In the genomic region with DNA sequence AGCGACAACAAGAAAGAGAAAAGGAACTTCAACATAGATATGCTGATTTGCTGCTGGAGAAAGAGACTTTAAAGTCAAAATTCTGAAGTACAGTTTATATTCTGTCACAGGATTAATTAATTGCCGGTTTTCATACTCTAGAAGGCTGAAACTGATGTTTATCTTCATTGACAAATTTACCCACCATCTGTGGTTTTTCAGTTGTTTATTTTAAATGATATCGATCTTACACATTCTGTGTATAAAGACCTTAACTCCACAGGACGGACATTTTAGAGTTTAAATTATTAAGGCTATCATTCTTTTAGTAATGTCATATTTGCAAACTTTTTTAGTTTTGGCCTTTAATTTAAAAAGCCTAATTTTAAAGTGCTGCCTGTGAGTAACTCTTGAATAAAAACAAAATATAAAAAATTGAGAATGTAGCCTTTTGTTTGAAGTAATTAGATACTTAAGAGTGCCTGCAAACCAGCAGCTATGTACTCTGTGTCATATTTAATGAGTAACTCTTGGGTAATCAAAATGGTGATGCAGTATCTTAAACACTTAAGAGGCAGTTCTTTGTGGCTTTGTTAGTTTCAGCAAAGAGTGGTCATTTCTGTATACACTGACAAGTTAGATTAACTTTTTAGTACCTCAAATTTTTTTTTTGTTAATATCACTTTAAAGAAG, we compare ENCODE assay signal across 2 cellular contexts.
TF ChIP-seq lines count a peak whose summit lies in the region.

No MANE protein-coding gene starts in this region.

TF ChIP-seq in K562, 482 proteins besides CTCF, POLR2A, EP300 and RAD21:
- TF ChIP-seq POLR2H (tag; IDR thresholded peaks at IDR 0.05; ENCODE audit: low read depth): no peak
- peak; percentile 22 for TF ChIP-seq MEIS2 (IDR thresholded peaks at IDR 0.05; ENCODE audit: partially characterized antibody)
- TF ChIP-seq, protein P1, sequence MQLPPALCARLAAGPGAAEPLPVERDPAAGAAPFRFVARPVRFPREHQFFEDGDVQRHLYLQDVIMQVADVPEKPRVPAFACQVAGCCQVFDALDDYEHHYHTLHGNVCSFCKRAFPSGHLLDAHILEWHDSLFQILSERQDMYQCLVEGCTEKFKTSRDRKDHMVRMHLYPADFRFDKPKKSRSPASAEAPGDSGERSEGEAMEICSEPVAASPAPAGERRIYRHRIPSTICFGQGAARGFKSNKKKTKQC (CRISPR knock-in tag; IDR thresholded peaks at IDR 0.05): no peak
- no peak for TF ChIP-seq NR2F6 (CRISPR knock-in tag; IDR thresholded peaks at IDR 0.05)
- TF ChIP-seq MCM5 (IDR thresholded peaks at IDR 0.05; ENCODE audit: low read depth): no peak
- no peak for TF ChIP-seq ZNF395 (CRISPR knock-in tag; IDR thresholded peaks at IDR 0.05)
- TF ChIP-seq NFATC3 (IDR thresholded peaks at IDR 0.05): no peak
- TF ChIP-seq CEBPG (CRISPR knock-in tag; IDR thresholded peaks at IDR 0.05): no peak
- TF ChIP-seq CEBPG (tag; conservative IDR thresholded peaks at IDR 0.05 in 1 of 2, IDR thresholded peaks at IDR 0.05 in 1 of 2): peak in 1 of 2 experiments; percentile 35; a peak in 1 of 4 replicates
- TF ChIP-seq KLF10 (CRISPR knock-in tag; IDR thresholded peaks at IDR 0.05): no peak
- no peak for TF ChIP-seq MBD1 (CRISPR knock-in tag; IDR thresholded peaks at IDR 0.05)
- no peak for TF ChIP-seq GATA2 (CRISPR knock-in tag; IDR thresholded peaks at IDR 0.05)
- TF ChIP-seq CBX1 (IDR thresholded peaks at IDR 0.05; ENCODE audit: low read depth): no peak
- TF ChIP-seq PHB (CRISPR knock-in tag; IDR thresholded peaks at IDR 0.05): no peak
- no peak for TF ChIP-seq FOXP1 (CRISPR knock-in tag; IDR thresholded peaks at IDR 0.05)
- TF ChIP-seq MYNN (IDR thresholded peaks at IDR 0.05): no peak
- TF ChIP-seq MYNN (CRISPR knock-in tag; IDR thresholded peaks at IDR 0.05): no peak
- no peak for TF ChIP-seq ZNF175 (CRISPR knock-in tag; IDR thresholded peaks at IDR 0.05; ENCODE audit: low read depth)
- TF ChIP-seq RBM34 (IDR thresholded peaks at IDR 0.05; ENCODE audit: borderline replicate concordance, insufficient read depth, low read length): no peak

TF ChIP-seq in liver, 16 proteins besides CTCF, POLR2A, EP300 and RAD21:
- no peak for TF ChIP-seq GABPA (IDR thresholded peaks at IDR 0.05 in 1 of 2, conservative IDR thresholded peaks at IDR 0.05 in 1 of 2)
- no peak for TF ChIP-seq HNF4G (IDR thresholded peaks at IDR 0.05)
- TF ChIP-seq, protein P2, sequence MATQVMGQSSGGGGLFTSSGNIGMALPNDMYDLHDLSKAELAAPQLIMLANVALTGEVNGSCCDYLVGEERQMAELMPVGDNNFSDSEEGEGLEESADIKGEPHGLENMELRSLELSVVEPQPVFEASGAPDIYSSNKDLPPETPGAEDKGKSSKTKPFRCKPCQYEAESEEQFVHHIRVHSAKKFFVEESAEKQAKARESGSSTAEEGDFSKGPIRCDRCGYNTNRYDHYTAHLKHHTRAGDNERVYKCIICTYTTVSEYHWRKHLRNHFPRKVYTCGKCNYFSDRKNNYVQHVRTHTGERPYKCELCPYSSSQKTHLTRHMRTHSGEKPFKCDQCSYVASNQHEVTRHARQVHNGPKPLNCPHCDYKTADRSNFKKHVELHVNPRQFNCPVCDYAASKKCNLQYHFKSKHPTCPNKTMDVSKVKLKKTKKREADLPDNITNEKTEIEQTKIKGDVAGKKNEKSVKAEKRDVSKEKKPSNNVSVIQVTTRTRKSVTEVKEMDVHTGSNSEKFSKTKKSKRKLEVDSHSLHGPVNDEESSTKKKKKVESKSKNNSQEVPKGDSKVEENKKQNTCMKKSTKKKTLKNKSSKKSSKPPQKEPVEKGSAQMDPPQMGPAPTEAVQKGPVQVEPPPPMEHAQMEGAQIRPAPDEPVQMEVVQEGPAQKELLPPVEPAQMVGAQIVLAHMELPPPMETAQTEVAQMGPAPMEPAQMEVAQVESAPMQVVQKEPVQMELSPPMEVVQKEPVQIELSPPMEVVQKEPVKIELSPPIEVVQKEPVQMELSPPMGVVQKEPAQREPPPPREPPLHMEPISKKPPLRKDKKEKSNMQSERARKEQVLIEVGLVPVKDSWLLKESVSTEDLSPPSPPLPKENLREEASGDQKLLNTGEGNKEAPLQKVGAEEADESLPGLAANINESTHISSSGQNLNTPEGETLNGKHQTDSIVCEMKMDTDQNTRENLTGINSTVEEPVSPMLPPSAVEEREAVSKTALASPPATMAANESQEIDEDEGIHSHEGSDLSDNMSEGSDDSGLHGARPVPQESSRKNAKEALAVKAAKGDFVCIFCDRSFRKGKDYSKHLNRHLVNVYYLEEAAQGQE (IDR thresholded peaks at IDR 0.05): no peak
- no peak for TF ChIP-seq NR2F2 (IDR thresholded peaks at IDR 0.05)
- no peak for TF ChIP-seq MAX (IDR thresholded peaks at IDR 0.05)
- peak; percentile 50 for TF ChIP-seq YY1 (IDR thresholded peaks at IDR 0.05)
- TF ChIP-seq EGR1 (IDR thresholded peaks at IDR 0.05; ENCODE audit: low read depth in 2 of 2): no peak
